In genomic region chr17:44503080-44503842, GRCh38 we compare ENCODE assay signal across 8 cellular contexts. TPM values are rescaled to one million over a fixed set of nuclear protein-coding genes. Genes with fewer than 3 reads are reported as not detected.
DNase-seq lines count a peak whose midpoint lies in the region; ATAC-seq and TF ChIP-seq lines count a peak whose summit lies in the region.

Gene GPATCH8 (minus strand): TSS chr17:44503406. CDS start chr17:44503370, 36 bp downstream.

- TF ChIP-seq RAD21 in Ishikawa (IDR thresholded peaks at IDR 0.05; ENCODE audit: low read depth), result no peak

- DNase-seq in DMS114 treated with DMSO at 0.1 percent for 48 hours (lab: John Stamatoyannopoulos, UW; ENCODE audit: unreplicated experiment) (peak; percentile 84), OCI-M2 (lab: John Stamatoyannopoulos, UW; ENCODE audit: unreplicated experiment) (peak; percentile 78), activated T-cell treated with anti-CD3 and anti-CD28 coated beads for 4 hours (peak; percentile 83), epithelial cell of prostate (ENCODE audit: low read depth, low spot score) (peak; percentile 36), mucosa of gallbladder (ENCODE audit: low spot score) (peak; percentile 94)
- peak; percentile 92 for DNase-seq in stimulated activated CD8-positive, alpha-beta memory T cell treated with anti-CD3 and anti-CD28 coated beads, Interleukin-4, amount 100 ng/mL, for 24 hours (ENCODE audit: low read depth)

- TF ChIP-seq EP300 in Ishikawa (IDR thresholded peaks at IDR 0.05; ENCODE audit: borderline replicate concordance), result no peak

- peak; percentile 80 for ATAC-seq in GM21576 (IDR thresholded peaks at IDR 0.05; ENCODE audit: unreplicated experiment)

- peak within 1 kb of the TSS; percentile 83 for H3K27ac ChIP-seq in epithelial cell of prostate

TF ChIP-seq in Ishikawa, 13 proteins besides CTCF, POLR2A, EP300 and RAD21:
- TF ChIP-seq TAF1 (IDR thresholded peaks at IDR 0.05; ENCODE audit: low read depth) (peak; percentile 85), NFIC (IDR thresholded peaks at IDR 0.05) (no peak), CEBPB (IDR thresholded peaks at IDR 0.05) (no peak), FOXM1 (IDR thresholded peaks at IDR 0.05; ENCODE audit: borderline replicate concordance, low read depth) (no peak), CREB1 (IDR thresholded peaks at IDR 0.05; ENCODE audit: low read depth) (no peak), TCF12 (IDR thresholded peaks at IDR 0.05; ENCODE audit: low read depth) (0 out of 2 replicates have a peak, but pooled peaks have one; percentile 16), ZBTB7A (IDR thresholded peaks at IDR 0.05; ENCODE audit: low read depth) (peak; percentile 82), REST (IDR thresholded peaks at IDR 0.05; ENCODE audit: low read depth) (no peak), EGR1 (IDR thresholded peaks at IDR 0.05) (peak; percentile 60), TEAD4 (IDR thresholded peaks at IDR 0.05) (no peak), YY1 (IDR thresholded peaks at IDR 0.05; ENCODE audit: low read depth) (peak; percentile 94)
- TF ChIP-seq, protein P1, sequence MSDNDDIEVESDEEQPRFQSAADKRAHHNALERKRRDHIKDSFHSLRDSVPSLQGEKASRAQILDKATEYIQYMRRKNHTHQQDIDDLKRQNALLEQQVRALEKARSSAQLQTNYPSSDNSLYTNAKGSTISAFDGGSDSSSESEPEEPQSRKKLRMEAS (IDR thresholded peaks at IDR 0.05), result peak; percentile 82; the same call in 1 of the 2 replicates

RNA-seq across cellular contexts. Expression of gene GPATCH8, which starts in this region (rescaled TPM):
- 33.3 TPM for total RNA-seq in mucosa of gallbladder

Comparison
In these comparisons a context has a peak if more than half of its experiments do, and no peak if none do; other contexts are left out.
1. Peak in every context shown above with its lines: DNase-seq, ATAC-seq and H3K27ac ChIP-seq.
2. DNase-seq: peak in every context shown above with its lines; median percentile 94 in mucosa of gallbladder; 92 in stimulated activated CD8-positive, alpha-beta memory T cell treated with anti-CD3 and anti-CD28 coated beads, Interleukin-4, amount 100 ng/mL, for 24 hours; 84 in DMS114 treated with DMSO at 0.1 percent for 48 hours; 83 in activated T-cell treated with anti-CD3 and anti-CD28 coated beads for 4 hours; 78 in OCI-M2; 36 in epithelial cell of prostate.